In the genomic region with DNA sequence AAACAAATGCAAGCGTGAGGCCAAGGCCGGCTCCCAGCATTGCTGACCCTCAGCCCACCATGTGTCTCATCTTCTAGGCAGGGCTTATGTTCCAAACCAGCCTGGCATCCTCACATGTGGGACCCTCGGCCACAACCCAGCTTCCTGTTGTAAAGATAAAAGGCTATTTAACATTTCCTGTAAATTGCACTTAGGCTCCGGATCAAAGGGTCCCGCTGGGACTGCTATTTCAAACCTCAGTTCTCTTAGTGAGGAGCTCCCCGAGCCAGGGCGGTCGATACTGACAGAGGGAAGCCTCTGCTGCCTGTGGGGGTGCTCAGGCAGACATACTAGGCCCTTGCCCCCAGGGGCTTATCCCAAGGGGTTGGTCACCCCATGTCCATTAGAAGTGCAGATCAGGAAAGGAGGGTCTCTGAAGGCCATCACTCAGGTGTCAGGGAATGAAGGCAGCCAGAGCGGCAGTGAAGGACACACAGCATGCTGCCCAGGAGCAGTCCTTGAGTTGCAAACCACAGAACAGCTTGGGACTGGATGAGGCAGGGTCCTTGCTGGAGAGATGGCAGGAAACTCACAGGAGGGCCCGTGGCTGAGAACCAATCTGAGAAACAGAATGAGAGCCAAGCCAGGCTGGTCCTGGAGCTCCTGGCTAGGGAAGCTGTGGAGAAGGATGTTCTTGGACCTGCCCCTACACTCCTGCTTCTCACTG, we compare ENCODE assay signal across 15 cellular contexts.
DNase-seq lines count a peak whose midpoint lies in the region; ATAC-seq and TF ChIP-seq lines count a peak whose summit lies in the region.
"Had no signal": no experiment of that assay in that cellular context is flagged by ENCODE, and none has a peak within 500 bp of the region (broad histone marks: within the 10 kb centered on the region; RNA-seq: fewer than 3 reads in every experiment).

No MANE protein-coding gene starts in this region.

- WGBS in mesendoderm (ENCODE audit: extremely low coverage, insufficient coverage, low lambda C conversion rate): no CpG with 5 or more reads among the region's 10 CpGs

- DNase-seq in A673 (ENCODE audit: low spot score) (peak; percentile 74), T-cell (peak in 27 of 34 experiments; percentile 2 to 46 (median 25)), mesendoderm (peak; percentile 75), AG08396 (ENCODE audit: low spot score) (no peak), cerebellar nuclear complex (lab: John Stamatoyannopoulos, UW) (no peak)
- DNase-seq: DMS79, heart right ventricle, NCI-H2081, occipital lobe, right cardiac atrium had no signal

- POLR2A ChIA-PET in A673 (lab: Charles Lee; ENCODE audit: low non-redundant PET) (no interaction called here), T-cell (lab: Charles Lee) (no interaction called here)

- no peaks in the 10 kb centered on the region for H3K9me3 Mint-ChIP-seq in T-cell

- no peak overlapping the region for H3K9ac ChIP-seq in BLaER1 treated with 17β-estradiol and CSF1 and Interleukin-3, amounts not matched to agents 10 nM and 100 nM
- H3K9ac ChIP-seq in mesendoderm (ENCODE audit: low read length): peak overlapping the region; percentile 35

- H3K79me1 ChIP-seq in mesendoderm (ENCODE audit: low read length): no peaks in the 10 kb centered on the region

- ATAC-seq in T-cell (replicated peaks in 1 of 4) (peak; percentile 40 to 75 (median 70)), HG03025 (IDR thresholded peaks at IDR 0.05; ENCODE audit: low FRiP score, unreplicated experiment) (no peak)
- ATAC-seq: heart right ventricle, right cardiac atrium had no signal

- no peak overlapping the region for H3K18ac ChIP-seq in mesendoderm (ENCODE audit: low read length)

- H3K36me3 Mint-ChIP-seq in T-cell: no peaks in the 10 kb centered on the region
- H3K36me3 Mint-ChIP-seq: memory B cell had no signal

- peaks cover 0 to 88% (median 55%) of the 10 kb centered on the region in 11 experiments; a peak in 17 of 22 replicates for H4K20me1 ChIP-seq in BLaER1 treated with 17β-estradiol and CSF1 and Interleukin-3, amounts not matched to agents 10 nM and 100 nM

- H3K27me3 Mint-ChIP-seq in T-cell: peaks cover 3% of the 10 kb centered on the region in 2 donors

- no TSS peak for BruUV-seq in A673 (replicated peaks; lab: Mats Ljungman, UMichigan)

- peak overlapping the region; percentile 69 for H2BK5ac ChIP-seq in mesendoderm (ENCODE audit: low read length)

- H3K4ac ChIP-seq in mesendoderm (ENCODE audit: low read depth, low read length): no peak overlapping the region

- H3K4me1 Mint-ChIP-seq in T-cell: peaks cover 15 to 18% (median 18%) of the 10 kb centered on the region in 3 donors

- no peak overlapping the region for H3K27ac ChIP-seq in A673 (ENCODE audit: low read depth, low read length, poor library complexity, severe bottlenecking)
- H3K27ac ChIP-seq in BLaER1 treated with 17β-estradiol and CSF1 and Interleukin-3, amounts not matched to agents 10 nM and 100 nM: no peak overlapping the region
- H3K27ac ChIP-seq in mesendoderm (ENCODE audit: low read depth, low read length): no peak overlapping the region
- H3K27ac ChIP-seq: C4-2B, cardiac muscle cell, heart right ventricle had no signal

- H2AK5ac ChIP-seq in mesendoderm (ENCODE audit: low read length): peak overlapping the region; percentile 71

- TF ChIP-seq CTCF in A673 (conservative IDR thresholded peaks at IDR 0.05; ENCODE audit: low read depth, low read length): no peak

- H3K23ac ChIP-seq in mesendoderm (ENCODE audit: low read length): peak overlapping the region; percentile 97

- peak overlapping the region; percentile 50 to 84 for H3K27ac Mint-ChIP-seq in T-cell
- H3K27ac Mint-ChIP-seq: memory B cell had no signal

- H4K5ac ChIP-seq in mesendoderm (ENCODE audit: low read length): no peak overlapping the region

- peak overlapping the region; percentile 22 to 82 (median 69); a peak in 20 of 22 replicates for H3K4me2 ChIP-seq in BLaER1 treated with 17β-estradiol and CSF1 and Interleukin-3, amounts not matched to agents 10 nM and 100 nM
- H3K4me2 ChIP-seq in mesendoderm (ENCODE audit: low read length): no peak overlapping the region

- H3K56ac ChIP-seq in mesendoderm (ENCODE audit: low read length): peak overlapping the region; percentile 40

- H3K4me1 ChIP-seq in A673 (ENCODE audit: insufficient read depth, low read length, poor library complexity, severe bottlenecking) (peaks cover 35% of the 10 kb centered on the region), mesendoderm (ENCODE audit: control insufficient read depth, low read depth, low read length) (peaks cover 30% of the 10 kb centered on the region)
- peaks cover 15 to 39% (median 35%) of the 10 kb centered on the region in 10 experiments for H3K4me1 ChIP-seq in BLaER1 treated with 17β-estradiol and CSF1 and Interleukin-3, amounts not matched to agents 10 nM and 100 nM
- H3K4me1 ChIP-seq: heart right ventricle had no signal

- no peaks in the 10 kb centered on the region for H3K9me3 ChIP-seq in A673 (ENCODE audit: low read depth, low read length, poor library complexity, severe bottlenecking)
- H3K9me3 ChIP-seq in BLaER1 treated with 17β-estradiol and CSF1 and Interleukin-3, amounts not matched to agents 10 nM and 100 nM (replicated peaks in 1 of 11): peaks cover 0 to 8% (median 0%) of the 10 kb centered on the region in 11 experiments; a peak in 7 of 22 replicates
- H3K9me3 ChIP-seq: heart right ventricle had no signal

- intact Hi-C loops in A673 (cut with micrococcal nuclease; ENCODE audit: unreplicated experiment): no loop called here

- H3K27me3 ChIP-seq in A673 (replicated peaks; ENCODE audit: insufficient read depth, low read depth, low read length, poor library complexity) (no peaks in the 10 kb centered on the region), mesendoderm (ENCODE audit: insufficient read depth, low read length, poor library complexity) (no peaks in the 10 kb centered on the region)
- H3K27me3 ChIP-seq in BLaER1 treated with 17β-estradiol and CSF1 and Interleukin-3, amounts not matched to agents 10 nM and 100 nM: peaks cover 99 to 100% (median 100%) of the 10 kb centered on the region in 11 experiments
- H3K27me3 ChIP-seq: cardiac muscle cell had no signal

- H3K4me3 Mint-ChIP-seq in T-cell: peak overlapping the region; percentile 37 to 71 (median 55)
- H3K4me3 Mint-ChIP-seq: memory B cell had no signal

- no peak overlapping the region for H2BK120ac ChIP-seq in mesendoderm (ENCODE audit: low read depth, low read length)

- H2BK15ac ChIP-seq in mesendoderm (replicated peaks; ENCODE audit: low read depth): no peak overlapping the region

- no peak overlapping the region for H3K4me3 ChIP-seq in A673 (ENCODE audit: low read depth, low read length, poor library complexity, severe bottlenecking)
- no peak overlapping the region for H3K4me3 ChIP-seq in BLaER1 treated with 17β-estradiol and CSF1 and Interleukin-3, amounts not matched to agents 10 nM and 100 nM
- H3K4me3 ChIP-seq in mesendoderm (ENCODE audit: low read length): no peak overlapping the region
- H3K4me3 ChIP-seq: cardiac muscle cell, heart right ventricle had no signal

- CTCF ChIA-PET in A673 (lab: Charles Lee) (interaction anchor here (0.6 kb wide), 1 partner anchor 41 kb away, joined by 5 read pairs; no protein-coding TSS in a partner anchor), T-cell (lab: Charles Lee) (no interaction called here)

- H3K79me2 ChIP-seq in mesendoderm (ENCODE audit: control insufficient read depth, insufficient read depth, low read length): no peaks in the 10 kb centered on the region

- H3K36me3 ChIP-seq in A673 (ENCODE audit: insufficient read depth, low read length, poor library complexity, severe bottlenecking): no peaks in the 10 kb centered on the region
- H3K36me3 ChIP-seq in BLaER1 treated with 17β-estradiol and CSF1 and Interleukin-3, amounts not matched to agents 10 nM and 100 nM: no peaks in the 10 kb centered on the region
- no peaks in the 10 kb centered on the region for H3K36me3 ChIP-seq in mesendoderm (ENCODE audit: control insufficient read depth, insufficient read depth, low read length)
- H3K36me3 ChIP-seq: cardiac muscle cell, heart right ventricle had no signal

- H4K8ac ChIP-seq in mesendoderm (ENCODE audit: low read depth, low read length): no peak overlapping the region

Comparison
In these comparisons a context has a peak if more than half of its experiments do, and no peak if none do; other contexts are left out.
1. DNase-seq: peak in A673 (single experiment), T-cell (27 of 34) and mesendoderm (single experiment); none in AG08396 (single experiment) and cerebellar nuclear complex (0 of 2).